ENCODE assay signal across 7 cellular contexts in the genomic region with DNA sequence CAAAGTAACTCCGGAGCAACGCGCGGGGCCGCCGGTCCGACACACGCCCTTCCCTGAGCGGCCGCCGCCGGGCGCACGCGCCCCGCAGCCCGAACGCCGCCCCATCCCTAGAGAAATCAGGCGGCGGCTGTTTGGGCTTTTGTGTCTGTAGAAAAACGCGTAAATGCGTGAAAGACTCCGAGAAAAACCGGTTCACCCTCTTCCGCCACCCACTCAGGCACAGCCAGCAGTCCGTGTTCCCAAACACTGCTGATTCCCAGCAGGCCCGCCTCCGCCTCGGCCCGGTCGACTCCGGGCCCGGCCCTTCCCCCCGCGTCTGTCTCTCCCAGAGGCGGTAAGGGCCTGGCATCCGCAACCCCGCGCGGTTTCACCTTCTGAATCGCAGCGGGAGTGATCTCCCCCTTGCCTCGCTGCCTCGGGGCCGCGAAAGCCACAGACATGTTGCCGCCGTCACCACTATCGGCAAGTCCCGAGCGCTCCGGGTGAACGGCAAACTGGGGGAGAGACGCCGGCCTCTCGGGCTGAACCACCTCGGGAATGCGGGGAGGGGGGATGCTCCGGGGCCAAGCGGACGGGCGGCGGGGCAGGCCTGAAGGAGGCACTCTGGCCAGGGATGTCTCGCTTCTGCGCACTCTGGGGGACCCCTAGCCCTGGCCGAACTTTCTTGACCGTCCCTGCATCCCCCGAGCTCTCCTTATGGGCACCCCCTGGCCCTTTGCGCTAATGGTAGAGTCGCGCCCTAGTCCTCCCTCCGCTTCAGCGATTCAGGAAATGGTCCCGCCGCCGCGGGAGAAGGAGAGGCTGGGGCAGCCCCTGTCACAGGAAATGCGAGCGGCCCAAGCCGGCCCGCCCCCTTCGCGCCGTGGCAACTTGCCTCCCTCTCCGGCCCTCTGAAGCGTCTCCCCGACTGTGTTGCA.
DNase-seq lines count a peak whose midpoint lies in the region; ATAC-seq, FAIRE-seq and TF ChIP-seq lines count a peak whose summit lies in the region.

A gene with protein sequence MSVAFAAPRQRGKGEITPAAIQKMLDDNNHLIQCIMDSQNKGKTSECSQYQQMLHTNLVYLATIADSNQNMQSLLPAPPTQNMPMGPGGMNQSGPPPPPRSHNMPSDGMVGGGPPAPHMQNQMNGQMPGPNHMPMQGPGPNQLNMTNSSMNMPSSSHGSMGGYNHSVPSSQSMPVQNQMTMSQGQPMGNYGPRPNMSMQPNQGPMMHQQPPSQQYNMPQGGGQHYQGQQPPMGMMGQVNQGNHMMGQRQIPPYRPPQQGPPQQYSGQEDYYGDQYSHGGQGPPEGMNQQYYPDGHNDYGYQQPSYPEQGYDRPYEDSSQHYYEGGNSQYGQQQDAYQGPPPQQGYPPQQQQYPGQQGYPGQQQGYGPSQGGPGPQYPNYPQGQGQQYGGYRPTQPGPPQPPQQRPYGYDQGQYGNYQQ (minus strand): TSS at position 484 of the 917 bp plus-strand sequence. CDS start 44 bp downstream, at position 440.

- peak; percentile 75 for ATAC-seq in HG02973 (IDR thresholded peaks at IDR 0.05; ENCODE audit: unreplicated experiment)

- in situ Hi-C loops in astrocyte of the spinal cord (cut with HindIII; ENCODE audit: low sequenced_read_pairs), result no loop called here

- TF ChIP-seq CTCF in astrocyte of the spinal cord (IDR thresholded peaks at IDR 0.05; ENCODE audit: low read depth, low read length), result no peak
- no peak for TF ChIP-seq CTCF in retinal pigment epithelial cell (conservative IDR thresholded peaks at IDR 0.05; ENCODE audit: low read depth, low read length)

- DNase-seq in GM18507 (ENCODE audit: extremely low spot score, insufficient read length, low read depth) (peak; percentile 87), NCI-H2029 (lab: John Stamatoyannopoulos, UW) (peak; percentile 72), T1000 (lab: John Stamatoyannopoulos, UW) (peak; percentile 88), astrocyte of the spinal cord (ENCODE audit: low read depth, low spot score) (peak; percentile 96), hippocampal formation (lab: John Stamatoyannopoulos, UW) (peak; percentile 89 to 95), retinal pigment epithelial cell (ENCODE audit: low read depth) (peak; percentile 79)

- FAIRE-seq in GM18507 (lab: Jason Lieb, UNC), result peak; percentile 96

- peak within 1 kb of the TSS; percentile 88 for H3K4me3 ChIP-seq in astrocyte of the spinal cord (ENCODE audit: low read depth, low read length)
- peak within 1 kb of the TSS; percentile 85 for H3K4me3 ChIP-seq in retinal pigment epithelial cell (ENCODE audit: low read length)

Comparison
In these comparisons a context has a peak if more than half of its experiments do, and no peak if none do; other contexts are left out.
1. Peak in every context shown above with its lines: DNase-seq, ATAC-seq and H3K4me3 ChIP-seq.